26 cellular contexts compared by ENCODE assay signal in genomic region chr1:75034376-75034775, GRCh38.
DNase-seq lines count a peak whose midpoint lies in the region; ATAC-seq, FAIRE-seq and TF ChIP-seq lines count a peak whose summit lies in the region.
"Had no signal": no experiment of that assay in that cellular context is flagged by ENCODE, and none has a peak within 500 bp of the region (broad histone marks: within the 10 kb centered on the region; RNA-seq: fewer than 3 reads in every experiment).

No MANE protein-coding gene starts in this region.

- peak overlapping the region; percentile 53 for H3K27ac Mint-ChIP-seq in endothelial cell (ENCODE audit: unreplicated experiment)
- H3K27ac Mint-ChIP-seq: CD4-positive, alpha-beta memory T cell had no signal

- H3K9me2 ChIP-seq in HCT116 (ENCODE audit: insufficient read depth): no peaks in the 10 kb centered on the region
- no peaks in the 10 kb centered on the region for H3K9me2 ChIP-seq in MM.1S (replicated peaks; ENCODE audit: insufficient read depth, low read length)

- peak; percentile 25 for ATAC-seq in HCT116
- ATAC-seq: HepG2, Panc1 had no signal

- DNase-seq in A172 (ENCODE audit: low spot score): peak; percentile 1
- no peak for DNase-seq in HCT116 (ENCODE audit: low read depth, low spot score)
- DNase-seq in NCI-H82 (lab: John Stamatoyannopoulos, UW): peak; percentile 89
- no peak for DNase-seq in endothelial cell (ENCODE audit: low spot score)
- no peak for DNase-seq in effector CD4-positive, alpha-beta T cell
- DNase-seq in NCI-H226: no peak
- DNase-seq in MM.1S: no peak
- no peak for DNase-seq in D721Med (ENCODE audit: insufficient read length, low spot score)
- DNase-seq: 8988T; AML-193; CD4-positive, alpha-beta memory T cell; COR-L47; DMS79 treated with DMSO at 0.1 percent for 48 hours; Karpas-422; NCI-H1105 treated with DMSO at 0.1 percent for 48 hours; NCI-H146; NCI-H1930; NCI-H2107; NCI-H446 treated with DMSO at 0.1 percent for 48 hours; NK-92 treated with Interleukin-12 subunit alpha and Interleukin-12 subunit beta, amount 100 ng/mL, for 24 hours; SHP77 treated with DMSO at 0.1 percent for 48 hours had no signal

- peaks cover 4% of the 10 kb centered on the region for H3K36me3 Mint-ChIP-seq in endothelial cell (ENCODE audit: low read depth, unreplicated experiment)
- H3K36me3 Mint-ChIP-seq: CD4-positive, alpha-beta memory T cell had no signal

- no peaks in the 10 kb centered on the region for H3K36me3 ChIP-seq in HCT116 (ENCODE audit: control insufficient read depth in 1 of 2, insufficient read depth in 2 of 2, low read length in 2 of 2)
- H3K36me3 ChIP-seq in MM.1S (replicated peaks; ENCODE audit: insufficient read depth, low read length): no peaks in the 10 kb centered on the region
- H3K36me3 ChIP-seq: BLaER1 treated with 17β-estradiol and CSF1 and Interleukin-3, amounts not matched to agents 10 nM and 100 nM had no signal

- CTCF ChIA-PET in HCT116 (lab: Charles Lee): no interaction called here

- H3K4me1 Mint-ChIP-seq in endothelial cell (ENCODE audit: unreplicated experiment): no peaks in the 10 kb centered on the region
- H3K4me1 Mint-ChIP-seq: CD4-positive, alpha-beta memory T cell had no signal

- H3F3A ChIP-seq in MM.1S (ENCODE audit: insufficient read depth, low read length): no peaks in the 10 kb centered on the region

- no peak overlapping the region for H3K4me3 Mint-ChIP-seq in endothelial cell (ENCODE audit: unreplicated experiment)
- H3K4me3 Mint-ChIP-seq: CD4-positive, alpha-beta memory T cell had no signal

- H3K27me3 Mint-ChIP-seq in endothelial cell (ENCODE audit: unreplicated experiment): peaks cover 1% of the 10 kb centered on the region
- H3K27me3 Mint-ChIP-seq: CD4-positive, alpha-beta memory T cell had no signal

- TF ChIP-seq POLR2A in HCT116 (IDR thresholded peaks at IDR 0.05; ENCODE audit: borderline replicate concordance, extremely low read depth, insufficient read depth, insufficient read length): no peak

- no peak for TF ChIP-seq RAD21 in HCT116 (IDR thresholded peaks at IDR 0.05; ENCODE audit: low read depth)

- FAIRE-seq in D721Med (lab: Jason Lieb, UNC): no peak
- FAIRE-seq: GM12892, H1, HepG2 had no signal

- H4K20me1 ChIP-seq in HCT116 (ENCODE audit: insufficient read depth) (no peaks in the 10 kb centered on the region), MM.1S (ENCODE audit: insufficient read depth, low read length) (no peaks in the 10 kb centered on the region)
- H4K20me1 ChIP-seq: BLaER1 treated with 17β-estradiol and CSF1 and Interleukin-3, amounts not matched to agents 10 nM and 100 nM had no signal

- H3K79me2 ChIP-seq in HCT116 (ENCODE audit: insufficient read depth, low read length): no peaks in the 10 kb centered on the region
- H3K79me2 ChIP-seq in MM.1S (ENCODE audit: low read length): no peaks in the 10 kb centered on the region

- H3K4me1 ChIP-seq in HCT116 (ENCODE audit: control insufficient read depth in 1 of 2, insufficient read depth in 2 of 2, low read length in 2 of 2) (peaks cover 0 to 11% of the 10 kb centered on the region in 2 experiments; a peak in 1 of 4 replicates), MM.1S (ENCODE audit: low read length) (no peaks in the 10 kb centered on the region)
- H3K4me1 ChIP-seq: BLaER1 treated with 17β-estradiol and CSF1 and Interleukin-3, amounts not matched to agents 10 nM and 100 nM had no signal

- no peaks in the 10 kb centered on the region for H3K27me3 ChIP-seq in HCT116 (ENCODE audit: insufficient read depth, low read length)
- H3K27me3 ChIP-seq in MM.1S (replicated peaks; ENCODE audit: insufficient read depth, low read length): no peaks in the 10 kb centered on the region
- H3K27me3 ChIP-seq: BLaER1 treated with 17β-estradiol and CSF1 and Interleukin-3, amounts not matched to agents 10 nM and 100 nM had no signal

- H3K9ac ChIP-seq in HCT116 (ENCODE audit: low read length) (no peak overlapping the region), MM.1S (ENCODE audit: low read length) (no peak overlapping the region)
- H3K9ac ChIP-seq: BLaER1 treated with 17β-estradiol and CSF1 and Interleukin-3, amounts not matched to agents 10 nM and 100 nM had no signal

- no peak for TF ChIP-seq CTCF in HCT116 (IDR thresholded peaks at IDR 0.05 in 2 of 3, conservative IDR thresholded peaks at IDR 0.05 in 1 of 3; ENCODE audit: borderline replicate concordance in 1 of 3, insufficient read depth in 1 of 3, low read depth in 2 of 3, low read length in 2 of 3)
- TF ChIP-seq CTCF in endothelial cell (IDR thresholded peaks at IDR 0.05; ENCODE audit: unreplicated experiment): no peak
- no peak for TF ChIP-seq CTCF in MM.1S (IDR thresholded peaks at IDR 0.05; ENCODE audit: low read length)
- TF ChIP-seq CTCF in D721Med (IDR thresholded peaks at IDR 0.05; ENCODE audit: insufficient read depth, missing control alignments): no peak

- H2AFZ ChIP-seq in HCT116 (ENCODE audit: low read depth, low read length, poor library complexity, severe bottlenecking) (no peak overlapping the region), MM.1S (ENCODE audit: low read length) (no peak overlapping the region)

- H3K27ac ChIP-seq in HCT116 (ENCODE audit: low read depth, low read length): no peak overlapping the region
- no peak overlapping the region for H3K27ac ChIP-seq in MM.1S (ENCODE audit: low read length)
- H3K27ac ChIP-seq: BLaER1 treated with 17β-estradiol and CSF1 and Interleukin-3, amounts not matched to agents 10 nM and 100 nM had no signal

- H3K9me3 ChIP-seq in HCT116 (ENCODE audit: control insufficient read depth in 1 of 2, insufficient read depth in 1 of 2, low read depth in 1 of 2, low read length in 2 of 2) (no peaks in the 10 kb centered on the region; a peak in 1 of 4 replicates), MM.1S (replicated peaks; ENCODE audit: insufficient read depth, low read length) (no peaks in the 10 kb centered on the region)

- POLR2A ChIA-PET in HCT116 (lab: Charles Lee): no interaction called here

- BruUV-seq in HCT116 (replicated peaks; lab: Mats Ljungman, UMichigan): no TSS peak

- RAD21 ChIA-PET in HCT116 (lab: Charles Lee; ENCODE audit: low non-redundant PET in 1 of 2, low total read pairs in 2 of 2, uncharacterized antibody in 2 of 2, unreplicated experiment in 2 of 2): no interaction called here

- H3K4me2 ChIP-seq in HCT116 (ENCODE audit: low read length) (no peak overlapping the region), MM.1S (ENCODE audit: low read depth, low read length) (no peak overlapping the region)
- H3K4me2 ChIP-seq: BLaER1 treated with 17β-estradiol and CSF1 and Interleukin-3, amounts not matched to agents 10 nM and 100 nM had no signal

- intact Hi-C loops in HCT116 (cut with micrococcal nuclease): no loop called here

- H3K9me3 Mint-ChIP-seq in endothelial cell (ENCODE audit: unreplicated experiment): peaks cover 4% of the 10 kb centered on the region

- H3K4me3 ChIP-seq in HCT116 (replicated peaks in 1 of 2; ENCODE audit: low read depth in 1 of 2, low read length in 2 of 2): no peak overlapping the region
- H3K4me3 ChIP-seq in MM.1S (ENCODE audit: low read length): no peak overlapping the region
- H3K4me3 ChIP-seq: BLaER1 treated with 17β-estradiol and CSF1 and Interleukin-3, amounts not matched to agents 10 nM and 100 nM had no signal

TF ChIP-seq in HCT116, 20 proteins besides CTCF, POLR2A, EP300 and RAD21:
- TF ChIP-seq ZNF274 (IDR thresholded peaks at IDR 0.05; ENCODE audit: low read depth, low read length) (no peak), TCF7L2 (IDR thresholded peaks at IDR 0.05; ENCODE audit: borderline replicate concordance, extremely low read depth, insufficient read depth, insufficient read length) (peak; percentile 93)

Comparison
In these comparisons a context has a peak if more than half of its experiments do, and no peak if none do; other contexts are left out.
1. DNase-seq: peak in A172 (single experiment) and NCI-H82 (single experiment); none in HCT116 (single experiment), endothelial cell (single experiment), effector CD4-positive, alpha-beta T cell (single experiment), NCI-H226 (single experiment), MM.1S (single experiment) and D721Med (single experiment).